8 cellular contexts compared by ENCODE assay signal in genomic region chr11:111766834-111767142, GRCh38. TPM values are rescaled to one million over a fixed set of nuclear protein-coding genes. Genes with fewer than 3 reads are reported as not detected.
DNase-seq lines count a peak whose midpoint lies in the region; ATAC-seq, FAIRE-seq and TF ChIP-seq lines count a peak whose summit lies in the region.

No MANE protein-coding gene starts in this region.

- 5% methylated on average over 7 of the region's 7 CpGs for WGBS in GM12878 (ENCODE audit: insufficient coverage, insufficient replicate concordance, low lambda C conversion rate, missing lambda C conversion rate)
- WGBS in right lobe of liver (ENCODE audit: insufficient coverage, low coverage, low lambda C conversion rate, missing lambda C conversion rate): 0% methylated on average over 7 of the region's 7 CpGs
- 1 to 7% methylated on average over 7 of the region's 7 CpGs for WGBS in upper lobe of left lung, 2 donors

- no peak for TF ChIP-seq RAD21 in GM12878 (IDR thresholded peaks at IDR 0.05; ENCODE audit: insufficient read depth, low read depth, low read length)

- H3K27me3 ChIP-seq in GM06990 (replicated peaks; ENCODE audit: control insufficient read depth, insufficient read depth, low read length): no peaks in the 10 kb centered on the region
- H3K27me3 ChIP-seq in GM12878 (replicated peaks in 1 of 2; ENCODE audit: control insufficient read depth in 2 of 2, insufficient read depth in 2 of 2, low read length in 1 of 2): no peaks in the 10 kb centered on the region
- H3K27me3 ChIP-seq in right lobe of liver: no peaks in the 10 kb centered on the region
- H3K27me3 ChIP-seq in upper lobe of left lung: no peaks in the 10 kb centered on the region

- no peak for FAIRE-seq in GM12878 (lab: Jason Lieb, UNC)

- H3K4me1 ChIP-seq in GM12878 (ENCODE audit: control insufficient read depth, insufficient read depth, low read length) (no peaks in the 10 kb centered on the region; the same call in 1 of the 2 replicates), right lobe of liver (peaks cover 0 to 21% (median 4%) of the 10 kb centered on the region in 4 donors), upper lobe of left lung (peaks cover 14 to 22% (median 20%) of the 10 kb centered on the region in 4 donors)

- no peak for TF ChIP-seq POLR2A in GM12878 (IDR thresholded peaks at IDR 0.05; ENCODE audit: low read depth, low read length)
- TF ChIP-seq POLR2A in right lobe of liver (IDR thresholded peaks at IDR 0.05): no peak
- TF ChIP-seq POLR2A in upper lobe of left lung (IDR thresholded peaks at IDR 0.05): no peak

- POLR2A ChIA-PET in GM12878 (lab: Charles Lee): interaction anchor here (0.7 to 6.0 kb wide), 11 partner anchors 11 to 236 kb away, joined by 3 to 56 read pairs (median 5); partner anchors contain the start of gene SIK2

- no TSS peak for BruUV-seq in GM12878 (replicated peaks; lab: Mats Ljungman, UMichigan)

- no peak for TF ChIP-seq EP300 in GM12878 (IDR thresholded peaks at IDR 0.05; ENCODE audit: borderline replicate concordance in 1 of 2, control insufficient read depth in 1 of 2, low read depth in 2 of 2, low read length in 2 of 2)
- TF ChIP-seq EP300 in upper lobe of left lung (IDR thresholded peaks at IDR 0.05): no peak

- H3K9ac ChIP-seq in GM12878 (ENCODE audit: control insufficient read depth, insufficient read depth, low read length): peak overlapping the region; percentile 80

- H3K79me2 ChIP-seq in GM12878 (ENCODE audit: control insufficient read depth, insufficient read depth, low read length): peaks cover 22% of the 10 kb centered on the region

- DNase-seq in GM06990 (ENCODE audit: extremely low read depth, insufficient read length) (no peak), GM12878 (ENCODE audit: low read depth, low spot score) (no peak), right lobe of liver (no peak), upper lobe of left lung (no peak), G401 (ENCODE audit: low spot score) (no peak), mucosa of gallbladder (ENCODE audit: low spot score) (no peak)

- no peaks in the 10 kb centered on the region for H4K20me1 ChIP-seq in GM12878 (ENCODE audit: control insufficient read depth, insufficient read depth)

- H3K27ac ChIP-seq in GM12878 (ENCODE audit: control insufficient read depth, insufficient read depth) (peak overlapping the region; percentile 62), right lobe of liver (peak overlapping the region; percentile 88 to 96 (median 95)), upper lobe of left lung (peak overlapping the region; percentile 86 to 91 (median 90))

- peak overlapping the region; percentile 93 for H2AFZ ChIP-seq in GM12878 (ENCODE audit: control insufficient read depth, low read depth, low read length)

- H3K4me2 ChIP-seq in GM12878 (ENCODE audit: control insufficient read depth, insufficient read depth): peak overlapping the region; percentile 97

- in situ Hi-C loops in GM12878 (cut with MboI) (no loop called here), G401 (cut with HindIII; ENCODE audit: low sequenced_read_pairs) (no loop called here)

- peak overlapping the region; percentile 95 for H3K4me3 ChIP-seq in GM06990 (replicated peaks; ENCODE audit: low read depth, low read length)
- peak overlapping the region; percentile 78 for H3K4me3 ChIP-seq in GM12878
- H3K4me3 ChIP-seq in right lobe of liver: peak overlapping the region; percentile 89 to 97 (median 91)
- peak overlapping the region in 3 of 4 donors; percentile 68 to 85 (median 83) for H3K4me3 ChIP-seq in upper lobe of left lung

- no peaks in the 10 kb centered on the region for H3K9me3 ChIP-seq in GM12878 (replicated peaks; ENCODE audit: control insufficient read depth, insufficient read depth, low read length)
- no peaks in the 10 kb centered on the region for H3K9me3 ChIP-seq in right lobe of liver
- no peaks in the 10 kb centered on the region for H3K9me3 ChIP-seq in upper lobe of left lung

- H3K36me3 ChIP-seq in GM06990 (ENCODE audit: control insufficient read depth, insufficient read depth, low read length) (no peaks in the 10 kb centered on the region; the same call in 1 of the 2 replicates), GM12878 (ENCODE audit: control insufficient read depth in 2 of 2, insufficient read depth in 2 of 2, low read length in 1 of 2) (peaks cover 0 to 4% of the 10 kb centered on the region in 2 experiments; a peak in 2 of 4 replicates), right lobe of liver (peaks cover 0 to 22% (median 6%) of the 10 kb centered on the region in 4 donors), upper lobe of left lung (peaks cover 0 to 22% (median 12%) of the 10 kb centered on the region in 4 donors)

- RAD21 ChIA-PET in GM12878 (lab: Charles Lee; ENCODE audit: unreplicated experiment): interaction anchor here (0.7 to 7.6 kb wide), 14 partner anchors 11 to 180 kb away, joined by 3 to 136 read pairs (median 5); partner anchors contain the start of gene SIK2

- SMC1A ChIA-PET in GM12878 (lab: Charles Lee; ENCODE audit: uncharacterized antibody, unreplicated experiment): interaction anchor here (0.7 to 8.1 kb wide), 23 partner anchors 11 to 180 kb away, joined by 3 to 154 read pairs (median 4); no protein-coding TSS in a partner anchor

- intact Hi-C loops in GM12878 (cut with micrococcal nuclease; ENCODE audit: unreplicated experiment): loop anchor here (2.0 kb wide), 1 partner anchor 164 kb away; the partner anchor contains the start of gene SIK2
- intact Hi-C loops in right lobe of liver (cut with DNase I): no loop called here

- ATAC-seq in HG03135 (IDR thresholded peaks at IDR 0.05; ENCODE audit: unreplicated experiment): peak; percentile 17
- ATAC-seq in GM12878: peak; percentile 7; the same call in 2 of the 3 replicates
- ATAC-seq in right lobe of liver: peak; percentile 32 to 61 (median 56)
- ATAC-seq in upper lobe of left lung (ENCODE audit: low FRiP score in 2 of 2): no peak
- ATAC-seq in HG03039 (IDR thresholded peaks at IDR 0.05; ENCODE audit: unreplicated experiment): no peak

- no peak for TF ChIP-seq CTCF in GM06990 (IDR thresholded peaks at IDR 0.05; ENCODE audit: insufficient read depth, low read length, poor library complexity, severe bottlenecking)
- no peak for TF ChIP-seq CTCF in GM12878 (IDR thresholded peaks at IDR 0.05 in 2 of 3, conservative IDR thresholded peaks at IDR 0.05 in 1 of 3; ENCODE audit: control insufficient read depth in 2 of 3, extremely low read depth in 1 of 3, insufficient read depth in 1 of 3, low read depth in 3 of 3, low read length in 3 of 3)
- TF ChIP-seq CTCF in right lobe of liver (IDR thresholded peaks at IDR 0.05): no peak
- TF ChIP-seq CTCF in upper lobe of left lung (IDR thresholded peaks at IDR 0.05): no peak

- CTCF ChIA-PET in GM12878 (lab: Yijun Ruan, JAX): interaction anchor here (0.7 to 13.4 kb wide), 15 partner anchors 11 to 200 kb away, joined by 3 to 174 read pairs (median 5); partner anchors contain the start of gene SIK2

RNA-seq across cellular contexts. Expression of gene PPP2R1B, which starts 0.6 kb away (rescaled TPM):
- total RNA-seq in GM12878 (2013; cell fraction: nucleolus; rRNA removed): 90.2 and 93.2 TPM in 2 replicates
- total RNA-seq in GM12878 (2014; rRNA removed) (33.9 and 39.5 TPM in 2 replicates), GM12878 (2014; rRNA removed; fragmentation: Illumina TruSeq; extraction: Trizol) (27.6 and 27.8 TPM in 2 replicates), GM12878 (2021) (47.3 and 49.1 TPM in 2 replicates), right lobe of liver (100 to 1,000 TPM in 1 of 6 experiments, 10 to 100 TPM in 5; 44.5 to 150 (median 59.6) TPM), upper lobe of left lung (10 to 100 TPM; 11.3 to 31.8 (median 22.0) TPM), mucosa of gallbladder (42.4 TPM)
- 18.3 TPM for polyA plus RNA-seq in GM12878 (2011; ENCODE audit: low read depth)
- polyA plus RNA-seq in GM12878 (2011; rRNA removed) (45.1 and 45.9 TPM in 2 replicates), GM12878 (2014; fragmentation: Illumina TruSeq; extraction: Trizol) (34.4 and 36.1 TPM in 2 replicates), GM12878 (2014; fragmentation: Nextera tagmentation; extraction: Ambion mirVana) (10 to 100 TPM; 28.5 to 37.0 TPM), GM12878 (2014; rRNA removed) (26.6 and 27.3 TPM in 2 replicates), GM12878 (2016; fragmentation: Nextera tagmentation; extraction: Ambion mirVana) (10 to 100 TPM; 63.4 to 68.2 TPM)
- polyA plus RNA-seq in GM12878 (2011; cell fraction: cytosol; rRNA removed): 35.6 and 43.4 TPM in 2 replicates
- 26.8 and 30.2 TPM in 2 replicates for polyA plus RNA-seq in GM12878 (2011; cell fraction: nucleus; rRNA removed)
- polyA plus RNA-seq in GM12878 (2012): 14.7 and 18.3 TPM in 2 replicates
- 81.0 and 86.2 TPM in 2 replicates for polyA minus RNA-seq in GM12878 (2011; rRNA and poly(A)+ RNA removed)
- polyA minus RNA-seq in GM12878 (2011; cell fraction: cytosol; rRNA and poly(A)+ RNA removed): 24.2 and 30.5 TPM in 2 replicates
- 25.5 and 36.2 TPM in 2 replicates for polyA minus RNA-seq in GM12878 (2011; cell fraction: nucleus; rRNA and poly(A)+ RNA removed)
- 115 and 118 TPM in 2 replicates for total RNA-seq in G401 (2014; rRNA removed; shearing (Covaris generic))

Comparison
In these comparisons a context has a peak if more than half of its experiments do, and no peak if none do; other contexts are left out.
1. ATAC-seq: peak in HG03135 (single experiment), GM12878 (single experiment) and right lobe of liver (4 of 4); none in upper lobe of left lung (0 of 2) and HG03039 (single experiment).
2. Peak in every context shown above with its lines, with median percentiles within 50 percentile points of each other: H3K4me3 ChIP-seq and H3K27ac ChIP-seq.